In genomic region chr5:138032572-138033274, GRCh38 we compare ENCODE assay signal across 8 cellular contexts. TPM values are rescaled to one million over a fixed set of nuclear protein-coding genes. Genes with fewer than 3 reads are reported as not detected.
A peak's percentile ranks its signal among the peaks of the same experiment; 100 is the strongest.
DNase-seq lines count a peak whose midpoint lies in the region; ATAC-seq, FAIRE-seq and TF ChIP-seq lines count a peak whose summit lies in the region.

FAM13B (minus strand) TSS chr5:138033079; CDS start chr5:138019111, 13,968 bp downstream.

- H3K4me1 Mint-ChIP-seq in T-cell = peaks cover 55 to 62% (median 61%) of the 10 kb centered on the region in 3 donors

- intact Hi-C loops in heart right ventricle (cut with DNase I) = loop anchor here in 3 of 10 donors (5.0 to 10.0 kb wide), 4 partner anchors 35 to 280 kb away; partner anchors contain the start of gene HNRNPA0 (in 2 of the 3)
- intact Hi-C loops in psoas muscle (cut with DNase I) = no loop called here

- peak within 1 kb of the TSS; percentile 99 for H3K4me3 Mint-ChIP-seq in T-cell

- H3K9me3 Mint-ChIP-seq in T-cell = no peaks in the 10 kb centered on the region

- DNase-seq in GM10266 (ENCODE audit: extremely low spot score) = peak; percentile 89
- peak; percentile 50 for DNase-seq in NCI-H1092 (lab: John Stamatoyannopoulos, UW)
- peak; percentile 47 to 82 (median 74) for DNase-seq in T-cell
- DNase-seq in adipocyte (ENCODE audit: low read depth) = peak; percentile 87
- DNase-seq in heart right ventricle = peak; percentile 77 to 83
- peak; percentile 81 to 90 for DNase-seq in psoas muscle
- DNase-seq in urothelium cell line (ENCODE audit: low spot score) = peak; percentile 87

- TF ChIP-seq CTCF in GM10266 (IDR thresholded peaks at IDR 0.05; ENCODE audit: control insufficient read depth, insufficient read depth, low read depth, missing control alignments) (no peak), heart right ventricle (IDR thresholded peaks at IDR 0.05) (no peak), psoas muscle (IDR thresholded peaks at IDR 0.05) (no peak)

- CTCF ChIA-PET in T-cell (lab: Charles Lee) = interaction anchor here (0.6 to 1.3 kb wide), 6 partner anchors 9 to 254 kb away, joined by 3 to 9 read pairs (median 4); no protein-coding TSS in a partner anchor

- H3K9me3 ChIP-seq in adipocyte (ENCODE audit: control insufficient read depth, low read length) = no peaks in the 10 kb centered on the region
- H3K9me3 ChIP-seq in heart right ventricle = no peaks in the 10 kb centered on the region
- H3K9me3 ChIP-seq in psoas muscle = no peaks in the 10 kb centered on the region

- no peak for FAIRE-seq in urothelium cell line (lab: Jason Lieb, UNC)

- peak within 1 kb of the TSS; percentile 97 for H3K9ac ChIP-seq in adipocyte (ENCODE audit: low read length)

- ATAC-seq in HG02588 (IDR thresholded peaks at IDR 0.05; ENCODE audit: unreplicated experiment) (peak; percentile 49), T-cell (replicated peaks in 1 of 4) (peak; percentile 84 to 85 (median 85)), heart right ventricle (peak; percentile 92 to 97 (median 94)), psoas muscle (peak; percentile 94 to 96 (median 94))

- peaks cover 2% of the 10 kb centered on the region for H3K36me3 Mint-ChIP-seq in T-cell

- H3K36me3 ChIP-seq in adipocyte (ENCODE audit: control insufficient read depth, insufficient read depth, low read length, severe bottlenecking) = no peaks in the 10 kb centered on the region
- H3K36me3 ChIP-seq in heart right ventricle = peaks cover 0 to 4% (median 0%) of the 10 kb centered on the region in 9 donors
- no peaks in the 10 kb centered on the region for H3K36me3 ChIP-seq in psoas muscle (ENCODE audit: insufficient read depth in 1 of 2, low read depth in 1 of 2)

- H3K4me1 ChIP-seq in adipocyte (ENCODE audit: control insufficient read depth, insufficient read depth, low read length) (peaks cover 36% of the 10 kb centered on the region), heart right ventricle (peaks cover 0 to 73% (median 53%) of the 10 kb centered on the region in 9 donors), psoas muscle (peaks cover 46% of the 10 kb centered on the region)

- peak within 1 kb of the TSS; percentile 92 for H3K4me3 ChIP-seq in adipocyte (ENCODE audit: low read length)
- H3K4me3 ChIP-seq in heart right ventricle = peak within 1 kb of the TSS; percentile 77 to 100 (median 97)
- peak within 1 kb of the TSS; percentile 82 for H3K4me3 ChIP-seq in psoas muscle

- H3K27ac ChIP-seq in heart right ventricle (peak within 1 kb of the TSS; percentile 91 to 100 (median 99)), psoas muscle (peak within 1 kb of the TSS; percentile 97)

- H3K27me3 Mint-ChIP-seq in T-cell = no peaks in the 10 kb centered on the region

- 0 to 1% methylated on average over 57 to 76 of the region's 76 CpGs for WGBS in heart right ventricle, 2 donors
- 0% methylated on average over 53 to 76 of the region's 76 CpGs for WGBS in psoas muscle, 3 donors

- H3K27ac Mint-ChIP-seq in T-cell = peak within 1 kb of the TSS; percentile 96 to 97

- POLR2A ChIA-PET in T-cell (lab: Charles Lee) = interaction anchor here in 1 of 2 donors (1.5 kb wide), 1 partner anchor 10 kb away, joined by 3 read pairs; no protein-coding TSS in a partner anchor

- no peaks in the 10 kb centered on the region for H3K27me3 ChIP-seq in adipocyte (replicated peaks; ENCODE audit: control insufficient read depth, insufficient read depth, low read length)
- H3K27me3 ChIP-seq in heart right ventricle = no peaks in the 10 kb centered on the region
- H3K27me3 ChIP-seq in psoas muscle (ENCODE audit: insufficient read depth in 3 of 3, low read length in 2 of 3) = no peaks in the 10 kb centered on the region

RNA-seq across cellular contexts. Expression of gene FAM13B, which starts in this region (rescaled TPM):
- total RNA-seq in T-cell (10 to 100 TPM; 43.4 to 53.7 (median 49.6) TPM), heart right ventricle (10 to 100 TPM; 22.4 to 47.4 (median 32.1) TPM), psoas muscle (1 to 10 TPM; 6.5 to 9.2 (median 8.0) TPM)
- polyA plus RNA-seq in heart right ventricle (10 to 100 TPM in 1 of 2 donors, 1 to 10 TPM in 1; 8.8 to 12.1 TPM), psoas muscle (1 to 10 TPM; 4.2 to 9.4 (median 5.3) TPM)

Comparison
In these comparisons a context has a peak if more than half of its experiments do, and no peak if none do; other contexts are left out.
1. Peak in every context shown above with its lines: DNase-seq, ATAC-seq, H3K4me3 ChIP-seq and H3K27ac ChIP-seq.